ENCODE assay signal across 26 cellular contexts in the genomic region with DNA sequence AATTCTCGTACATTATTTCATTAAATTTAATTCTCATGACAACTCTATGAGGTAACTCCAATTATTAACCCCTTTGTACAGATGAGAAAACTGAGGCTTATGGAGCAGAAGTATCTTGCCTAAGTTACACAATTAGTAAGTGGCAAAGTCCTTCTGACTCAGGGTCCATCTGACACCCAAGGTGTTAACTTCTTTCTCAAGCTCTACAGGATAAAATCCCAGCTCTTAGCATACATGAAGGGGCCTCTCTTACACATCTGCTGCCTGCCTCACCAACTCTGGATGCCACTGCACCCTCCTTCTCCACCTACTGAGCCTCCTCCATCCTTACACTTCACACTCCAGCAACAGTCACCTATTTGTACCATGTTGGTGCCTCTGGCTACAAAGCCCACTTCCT. TPM values are rescaled to one million over a fixed set of nuclear protein-coding genes. Genes with fewer than 3 reads are reported as not detected.
"Had no signal": no experiment of that assay in that cellular context is flagged by ENCODE, and none has a peak within 500 bp of the region (broad histone marks: within the 10 kb centered on the region; RNA-seq: fewer than 3 reads in every experiment).

No MANE protein-coding gene starts in this region.

- H3K4me3 ChIP-seq: left lung, lung, right lobe of liver, skin epidermis, tibial artery had no signal

- H3K27ac ChIP-seq: foreskin keratinocyte, left lung, parathyroid adenoma, right lobe of liver, skin epidermis, tibial artery had no signal

- H3K4me1 Mint-ChIP-seq: brain had no signal

- DNase-seq: activated naive CD4-positive, alpha-beta T cell; activated T-cell treated with anti-CD3 and anti-CD28 coated beads, Interleukin-2, amount 50 U/mL, for 24 hours; aorta; effector CD4-positive, alpha-beta T cell; erythroblast; foreskin keratinocyte; immature natural killer cell; kidney glomerular epithelial cell; left lung; nephron progenitor cell; right lobe of liver; substantia nigra; T-helper 9 cell; tibial artery had no signal

- H3K79me2 ChIP-seq: parathyroid adenoma had no signal

- ATAC-seq: foreskin keratinocyte, left lung, right lobe of liver, SK-N-SH treated with all-trans-retinoic acid at 6 μM for 48 hours had no signal

- H2AFZ ChIP-seq: parathyroid adenoma had no signal

- H3K9me3 Mint-ChIP-seq: activated CD4-positive, alpha-beta memory T cell treated with anti-CD3 and anti-CD28 coated beads for 36 hours; activated T-cell treated with anti-CD3 and anti-CD28 coated beads, Interleukin-2, amount 50 U/mL, for 24 hours; activated T-helper 2 cell treated with anti-CD3 and anti-CD28 coated beads, Interferon-gamma antibody, Interleukin-2, Interleukin-4, amounts not matched to agents 10 μg/mL and 5 μg/mL and 100 μg/mL, durations not matched to agents 14 hours and 24 hours and 36 hours; brain; immature natural killer cell; nephron progenitor cell; stimulated activated naive CD8-positive, alpha-beta T cell treated with anti-CD3 and anti-CD28 coated beads, Interleukin-15, Interleukin-2, amounts not matched to agents 100 ng/mL and 50 ng/mL, for 24 hours had no signal

- H3K4me1 ChIP-seq: foreskin keratinocyte, left lung, right lobe of liver, tibial artery had no signal

- H3K9me3 ChIP-seq: left lung, right lobe of liver, tibial artery had no signal

- H3K36me3 Mint-ChIP-seq: activated CD4-positive, alpha-beta memory T cell treated with anti-CD3 and anti-CD28 coated beads for 36 hours; brain had no signal

- H3K27ac Mint-ChIP-seq: activated CD4-positive, alpha-beta memory T cell treated with anti-CD3 and anti-CD28 coated beads for 36 hours; activated T-cell treated with anti-CD3 and anti-CD28 coated beads, Interleukin-2, amount 50 U/mL, for 24 hours; activated T-helper 2 cell treated with anti-CD3 and anti-CD28 coated beads, Interferon-gamma antibody, Interleukin-2, Interleukin-4, amounts not matched to agents 10 μg/mL and 5 μg/mL and 100 μg/mL, durations not matched to agents 14 hours and 24 hours and 36 hours; brain; nephron progenitor cell; stimulated activated naive CD8-positive, alpha-beta T cell treated with anti-CD3 and anti-CD28 coated beads, Interleukin-15, Interleukin-2, amounts not matched to agents 100 ng/mL and 50 ng/mL, for 24 hours had no signal

- H3K4me3 Mint-ChIP-seq: activated CD4-positive, alpha-beta memory T cell treated with anti-CD3 and anti-CD28 coated beads for 36 hours; activated T-cell treated with anti-CD3 and anti-CD28 coated beads, Interleukin-2, amount 50 U/mL, for 24 hours; brain; immature natural killer cell; nephron progenitor cell; stimulated activated naive CD8-positive, alpha-beta T cell treated with anti-CD3 and anti-CD28 coated beads, Interleukin-15, Interleukin-2, amounts not matched to agents 100 ng/mL and 50 ng/mL, for 24 hours had no signal

- H3K9ac ChIP-seq: parathyroid adenoma had no signal

- H3K27me3 Mint-ChIP-seq: activated CD4-positive, alpha-beta memory T cell treated with anti-CD3 and anti-CD28 coated beads for 36 hours; stimulated activated naive CD8-positive, alpha-beta T cell treated with anti-CD3 and anti-CD28 coated beads, Interleukin-15, Interleukin-2, amounts not matched to agents 100 ng/mL and 50 ng/mL, for 24 hours had no signal

- H3K36me3 ChIP-seq: left lung, right lobe of liver, tibial artery had no signal

RNA-seq across cellular contexts. Expression of a gene that starts 4.3 kb away (rescaled TPM):
- total RNA-seq: activated T-helper 2 cell treated with anti-CD3 and anti-CD28 coated beads, Interferon-gamma antibody, Interleukin-2, Interleukin-4, amounts not matched to agents 10 μg/mL and 5 μg/mL and 100 μg/mL, durations not matched to agents 14 hours and 24 hours and 36 hours; aorta; cardiac septum; chondrocyte; foreskin keratinocyte; left lung; right lobe of liver; ureter had no signal
- polyA plus RNA-seq: foreskin keratinocyte had no signal

RNA-seq across cellular contexts. Expression of a gene that starts 12.8 kb away (rescaled TPM):
- total RNA-seq: activated T-helper 2 cell treated with anti-CD3 and anti-CD28 coated beads, Interferon-gamma antibody, Interleukin-2, Interleukin-4, amounts not matched to agents 10 μg/mL and 5 μg/mL and 100 μg/mL, durations not matched to agents 14 hours and 24 hours and 36 hours; aorta; cardiac septum; chondrocyte; foreskin keratinocyte; left lung; lung; right lobe of liver; ureter had no signal
- polyA plus RNA-seq: aorta, foreskin keratinocyte had no signal

RNA-seq across cellular contexts. Expression of a gene that starts 31.9 kb away (rescaled TPM):
- total RNA-seq: activated CD4-positive, alpha-beta memory T cell treated with anti-CD3 and anti-CD28 coated beads for 36 hours; activated T-helper 2 cell treated with anti-CD3 and anti-CD28 coated beads, Interferon-gamma antibody, Interleukin-2, Interleukin-4, amounts not matched to agents 10 μg/mL and 5 μg/mL and 100 μg/mL, durations not matched to agents 14 hours and 24 hours and 36 hours; aorta; cardiac septum; chondrocyte; foreskin keratinocyte; left lung; lung; right lobe of liver had no signal
- polyA plus RNA-seq: adipose tissue, aorta, immature natural killer cell, lung had no signal

RNA-seq across cellular contexts. Expression of a gene that starts 46.5 kb away (rescaled TPM):
- total RNA-seq: activated CD4-positive, alpha-beta memory T cell treated with anti-CD3 and anti-CD28 coated beads for 36 hours; activated T-helper 2 cell treated with anti-CD3 and anti-CD28 coated beads, Interferon-gamma antibody, Interleukin-2, Interleukin-4, amounts not matched to agents 10 μg/mL and 5 μg/mL and 100 μg/mL, durations not matched to agents 14 hours and 24 hours and 36 hours; aorta; cardiac septum; chondrocyte; foreskin keratinocyte; left lung; lung; right lobe of liver; ureter had no signal
- polyA plus RNA-seq: adipose tissue, foreskin keratinocyte had no signal

RNA-seq across cellular contexts. Expression of a gene that starts 52.6 kb away (rescaled TPM):
- total RNA-seq: activated CD4-positive, alpha-beta memory T cell treated with anti-CD3 and anti-CD28 coated beads for 36 hours; activated T-helper 2 cell treated with anti-CD3 and anti-CD28 coated beads, Interferon-gamma antibody, Interleukin-2, Interleukin-4, amounts not matched to agents 10 μg/mL and 5 μg/mL and 100 μg/mL, durations not matched to agents 14 hours and 24 hours and 36 hours; aorta; cardiac septum; chondrocyte; foreskin keratinocyte; left lung; lung; right lobe of liver; ureter had no signal
- polyA plus RNA-seq: adipose tissue, aorta, foreskin keratinocyte, immature natural killer cell, lung had no signal
